ENCODE assay signal across 25 cellular contexts in genomic region chr10:51640120-51640819, GRCh38.
"Had no signal": no experiment of that assay in that cellular context is flagged by ENCODE, and none has a peak within 500 bp of the region (broad histone marks: within the 10 kb centered on the region; RNA-seq: fewer than 3 reads in every experiment).

No MANE protein-coding gene starts in this region.

- ATAC-seq: activated CD8-positive, alpha-beta T cell treated with anti-CD3 and anti-CD28 coated beads for 36 hours; activated T-cell treated with anti-CD3 and anti-CD28 coated beads, Interleukin-2, amount 50 U/mL, for 4 hours; activated T-helper 17 cell treated with anti-CD3 and anti-CD28 coated beads, Interleukin-2, amount 50 U/mL, for 72 hours; esophagus mucosa; right lobe of liver; stimulated activated effector memory CD8-positive, alpha-beta T cell treated with anti-CD3 and anti-CD28 coated beads, Interleukin-12 subunit alpha, Interleukin-12 subunit beta, amount 100 ng/mL, for 72 hours; T-helper 17 cell; upper lobe of right lung; WTC11 had no signal

- H3K4me1 ChIP-seq: breast epithelium, right lobe of liver, thyroid gland, upper lobe of right lung had no signal

- DNase-seq: activated CD4-positive, alpha-beta T cell treated with anti-CD3 and anti-CD28 coated beads for 1 hour; activated CD4-positive, alpha-beta T cell treated with anti-CD3 and anti-CD28 coated beads, Interleukin-2, amount 10 ng/mL, durations not matched to agents 7 days and 5 days; activated CD8-positive, alpha-beta T cell treated with anti-CD3 and anti-CD28 coated beads for 36 hours; activated gamma-delta T cell treated with Interleukin-2 at 50 U/mL for 16 hours; activated naive CD4-positive, alpha-beta T cell treated with anti-CD3 and anti-CD28 coated beads, Interleukin-2, amount 50 U/mL, for 16 hours; activated T-cell treated with anti-CD3 and anti-CD28 coated beads, Interleukin-2, amount 50 U/mL, for 4 hours; endodermal cell; foreskin fibroblast; heart right ventricle; nephron progenitor cell; right lobe of liver; stimulated activated CD4-positive, alpha-beta T cell treated with anti-CD3 and anti-CD28 coated beads, Interleukin-12 subunit alpha, Interleukin-12 subunit beta, amount 100 ng/mL, for 4 hours; stimulated activated CD4-positive, alpha-beta T cell treated with anti-CD3 and anti-CD28 coated beads, Interleukin-4, amount 100 ng/mL, for 24 hours; substantia nigra; T-helper 17 cell; T1000; thyroid gland; upper lobe of right lung had no signal

- H3K36me3 ChIP-seq: breast epithelium, heart right ventricle, neutrophil, right lobe of liver, thyroid gland, upper lobe of right lung had no signal

- H3K9me3 ChIP-seq: breast epithelium, heart right ventricle, neutrophil, right lobe of liver, thyroid gland, upper lobe of right lung had no signal

- H3K27ac ChIP-seq: breast epithelium, neutrophil, right lobe of liver, thyroid gland, upper lobe of right lung had no signal

- H3K27me3 ChIP-seq: breast epithelium, heart right ventricle, neutrophil, right lobe of liver, thyroid gland, upper lobe of right lung had no signal

- H3K4me3 ChIP-seq: breast epithelium, heart right ventricle, lung, right lobe of liver, thyroid gland, upper lobe of right lung had no signal
